In the genomic region with DNA sequence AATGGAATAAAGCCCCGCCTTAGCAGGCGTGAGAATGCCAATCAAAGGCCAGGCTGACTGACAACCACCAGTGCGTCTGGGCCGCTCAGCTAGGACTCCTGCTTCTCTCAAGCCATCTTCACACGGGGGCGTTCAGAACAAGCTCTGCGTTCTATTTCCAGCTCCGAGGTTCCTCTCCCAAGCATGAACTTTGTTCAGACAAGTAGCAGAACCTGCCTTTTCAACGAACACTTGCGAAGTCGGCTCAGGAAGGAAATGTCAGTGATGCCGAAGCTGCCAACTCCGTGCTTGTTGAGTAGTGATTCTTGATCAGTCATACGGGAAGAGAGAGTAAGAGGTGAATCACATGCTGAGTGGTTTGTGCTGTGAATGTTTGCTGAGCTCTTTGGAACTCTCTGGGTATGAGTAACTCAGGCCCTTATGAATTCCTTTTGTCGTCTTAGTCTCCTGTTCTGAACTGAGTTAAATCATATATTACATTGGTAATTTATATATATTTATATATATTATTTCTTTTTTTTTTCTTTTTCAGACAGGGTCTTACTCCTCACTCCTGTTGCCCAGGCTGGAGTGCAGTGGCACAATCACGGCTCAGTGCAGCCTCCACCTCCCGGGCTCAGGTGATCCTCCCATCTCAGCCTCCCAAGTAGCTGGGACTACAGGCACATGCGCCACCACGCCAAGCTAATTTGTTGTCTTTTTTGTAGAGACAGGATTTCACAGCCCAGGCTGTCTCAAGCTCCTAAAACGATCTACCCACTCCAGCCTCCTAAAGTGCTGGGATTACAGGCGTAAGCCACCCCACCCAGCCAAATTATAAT, we compare ENCODE assay signal across 8 cellular contexts. TPM values are rescaled to one million over a fixed set of nuclear protein-coding genes. Genes with fewer than 3 reads are reported as not detected.
DNase-seq lines count a peak whose midpoint lies in the region; ATAC-seq and TF ChIP-seq lines count a peak whose summit lies in the region.

No MANE protein-coding gene starts in this region.

- peaks cover 15 to 20% (median 19%) of the 10 kb centered on the region in 3 donors for H3K4me1 Mint-ChIP-seq in IgD-negative memory B cell

- no peak for TF ChIP-seq CTCF in fibroblast of pulmonary artery (IDR thresholded peaks at IDR 0.05; ENCODE audit: low read length, missing control alignments)

- H3K4me3 ChIP-seq in fibroblast of pulmonary artery (replicated peaks; ENCODE audit: low read depth, low read length): no peak overlapping the region

- peak overlapping the region in 1 of 3 donors; percentile 53 for H3K27ac Mint-ChIP-seq in IgD-negative memory B cell

- no peaks in the 10 kb centered on the region for H3K36me3 Mint-ChIP-seq in IgD-negative memory B cell

- peak; percentile 72 for ATAC-seq in GM21423 (IDR thresholded peaks at IDR 0.05; ENCODE audit: unreplicated experiment)

- DNase-seq in DMS53 (lab: John Stamatoyannopoulos, UW) (peak; percentile 85), fibroblast of pulmonary artery (ENCODE audit: low read depth) (peak; percentile 98), COR-L47 (lab: John Stamatoyannopoulos, UW) (no peak), islet precursor cell (no peak)
- peak in 2 of 3 experiments; percentile 22 to 24 for DNase-seq in activated CD8-positive, alpha-beta memory T cell treated with anti-CD3 and anti-CD28 coated beads for 48 hours (ENCODE audit: low read depth in 2 of 3, low spot score in 2 of 3)
- DNase-seq in stimulated activated CD4-positive, alpha-beta T cell treated with anti-CD3 and anti-CD28 coated beads, Interleukin-1b, Interleukin-23, amount 100 ng/mL, for 4 hours (ENCODE audit: low read depth in 2 of 2): peak; percentile 36 to 42

- H3K27me3 Mint-ChIP-seq in IgD-negative memory B cell: no peaks in the 10 kb centered on the region

- no peaks in the 10 kb centered on the region for H3K9me3 Mint-ChIP-seq in IgD-negative memory B cell

- peak overlapping the region in 3 of 4 donors; percentile 44 to 88 (median 76) for H3K4me3 Mint-ChIP-seq in IgD-negative memory B cell

RNA-seq across cellular contexts. Expression of a gene that starts 29.4 kb away (rescaled TPM):
- 18.7 TPM for polyA plus RNA-seq in IgD-negative memory B cell

Comparison
In these comparisons a context has a peak if more than half of its experiments do, and no peak if none do; other contexts are left out.
1. DNase-seq: peak in DMS53 (single experiment), activated CD8-positive, alpha-beta memory T cell treated with anti-CD3 and anti-CD28 coated beads for 48 hours (2 of 3), fibroblast of pulmonary artery (single experiment) and stimulated activated CD4-positive, alpha-beta T cell treated with anti-CD3 and anti-CD28 coated beads, Interleukin-1b, Interleukin-23, amount 100 ng/mL, for 4 hours (2 of 2); none in COR-L47 (single experiment) and islet precursor cell (single experiment).